ENCODE assay signal across 1 cellular context in the genomic region with DNA sequence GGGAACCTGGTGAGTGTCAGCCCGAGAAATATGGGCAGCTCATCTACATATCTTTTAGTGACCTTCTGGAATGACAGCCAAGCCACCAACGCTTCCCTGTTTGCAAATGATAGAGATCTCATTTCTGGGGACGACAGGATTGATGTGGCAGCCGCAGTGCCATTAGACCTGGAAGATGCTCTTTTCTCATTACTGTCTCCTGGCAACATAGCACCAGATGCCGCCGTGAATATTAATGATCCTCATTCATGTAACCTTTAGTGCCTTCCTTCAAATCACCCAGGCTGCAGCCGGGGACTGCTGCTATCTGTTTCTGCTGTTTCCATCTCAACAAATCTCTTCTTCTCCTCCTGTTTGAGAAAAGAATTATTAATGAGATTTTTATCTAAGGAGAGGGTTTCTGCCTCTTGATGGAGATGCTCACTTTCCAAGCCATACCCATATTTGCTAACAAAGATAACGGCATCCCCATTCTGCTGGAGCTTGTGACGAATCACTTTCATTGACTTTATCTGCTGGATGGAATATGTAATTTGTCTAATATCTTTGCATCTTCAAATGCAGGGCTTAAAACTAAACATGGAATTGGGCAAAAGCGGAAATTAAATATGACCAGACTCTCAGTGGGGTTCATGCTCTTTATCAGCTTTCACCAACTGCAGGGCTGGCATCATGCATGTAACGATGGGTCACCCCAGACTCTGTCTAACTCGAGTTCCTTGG.
TF ChIP-seq lines count a peak whose summit lies in the region.

No MANE protein-coding gene starts in this region.

TF ChIP-seq in SK-N-SH, 30 proteins besides CTCF, POLR2A, EP300 and RAD21 (continued from another document):
- TF ChIP-seq, protein P1, sequence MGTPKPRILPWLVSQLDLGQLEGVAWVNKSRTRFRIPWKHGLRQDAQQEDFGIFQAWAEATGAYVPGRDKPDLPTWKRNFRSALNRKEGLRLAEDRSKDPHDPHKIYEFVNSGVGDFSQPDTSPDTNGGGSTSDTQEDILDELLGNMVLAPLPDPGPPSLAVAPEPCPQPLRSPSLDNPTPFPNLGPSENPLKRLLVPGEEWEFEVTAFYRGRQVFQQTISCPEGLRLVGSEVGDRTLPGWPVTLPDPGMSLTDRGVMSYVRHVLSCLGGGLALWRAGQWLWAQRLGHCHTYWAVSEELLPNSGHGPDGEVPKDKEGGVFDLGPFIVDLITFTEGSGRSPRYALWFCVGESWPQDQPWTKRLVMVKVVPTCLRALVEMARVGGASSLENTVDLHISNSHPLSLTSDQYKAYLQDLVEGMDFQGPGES (IDR thresholded peaks at IDR 0.05; ENCODE audit: low read depth, low read length), result no peak
- TF ChIP-seq, protein P2, sequence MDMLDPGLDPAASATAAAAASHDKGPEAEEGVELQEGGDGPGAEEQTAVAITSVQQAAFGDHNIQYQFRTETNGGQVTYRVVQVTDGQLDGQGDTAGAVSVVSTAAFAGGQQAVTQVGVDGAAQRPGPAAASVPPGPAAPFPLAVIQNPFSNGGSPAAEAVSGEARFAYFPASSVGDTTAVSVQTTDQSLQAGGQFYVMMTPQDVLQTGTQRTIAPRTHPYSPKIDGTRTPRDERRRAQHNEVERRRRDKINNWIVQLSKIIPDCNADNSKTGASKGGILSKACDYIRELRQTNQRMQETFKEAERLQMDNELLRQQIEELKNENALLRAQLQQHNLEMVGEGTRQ (IDR thresholded peaks at IDR 0.05; ENCODE audit: borderline replicate concordance, low read depth, low read length), result no peak
- TF ChIP-seq MXI1 (IDR thresholded peaks at IDR 0.05; ENCODE audit: low read depth, low read length), result peak; percentile 39; the same call in 1 of the 2 replicates
- TF ChIP-seq, protein P3, sequence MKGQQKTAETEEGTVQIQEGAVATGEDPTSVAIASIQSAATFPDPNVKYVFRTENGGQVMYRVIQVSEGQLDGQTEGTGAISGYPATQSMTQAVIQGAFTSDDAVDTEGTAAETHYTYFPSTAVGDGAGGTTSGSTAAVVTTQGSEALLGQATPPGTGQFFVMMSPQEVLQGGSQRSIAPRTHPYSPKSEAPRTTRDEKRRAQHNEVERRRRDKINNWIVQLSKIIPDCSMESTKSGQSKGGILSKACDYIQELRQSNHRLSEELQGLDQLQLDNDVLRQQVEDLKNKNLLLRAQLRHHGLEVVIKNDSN (IDR thresholded peaks at IDR 0.05; ENCODE audit: borderline replicate concordance, low read depth), result no peak
- TF ChIP-seq SMC3 (IDR thresholded peaks at IDR 0.05; ENCODE audit: low read depth, low read length), result no peak
- TF ChIP-seq POLR2AphosphoS5 (IDR thresholded peaks at IDR 0.05; ENCODE audit: low read depth, low read length), result no peak
- no peak for TF ChIP-seq YY1 (IDR thresholded peaks at IDR 0.05; ENCODE audit: low read depth)
- TF ChIP-seq, protein P4, sequence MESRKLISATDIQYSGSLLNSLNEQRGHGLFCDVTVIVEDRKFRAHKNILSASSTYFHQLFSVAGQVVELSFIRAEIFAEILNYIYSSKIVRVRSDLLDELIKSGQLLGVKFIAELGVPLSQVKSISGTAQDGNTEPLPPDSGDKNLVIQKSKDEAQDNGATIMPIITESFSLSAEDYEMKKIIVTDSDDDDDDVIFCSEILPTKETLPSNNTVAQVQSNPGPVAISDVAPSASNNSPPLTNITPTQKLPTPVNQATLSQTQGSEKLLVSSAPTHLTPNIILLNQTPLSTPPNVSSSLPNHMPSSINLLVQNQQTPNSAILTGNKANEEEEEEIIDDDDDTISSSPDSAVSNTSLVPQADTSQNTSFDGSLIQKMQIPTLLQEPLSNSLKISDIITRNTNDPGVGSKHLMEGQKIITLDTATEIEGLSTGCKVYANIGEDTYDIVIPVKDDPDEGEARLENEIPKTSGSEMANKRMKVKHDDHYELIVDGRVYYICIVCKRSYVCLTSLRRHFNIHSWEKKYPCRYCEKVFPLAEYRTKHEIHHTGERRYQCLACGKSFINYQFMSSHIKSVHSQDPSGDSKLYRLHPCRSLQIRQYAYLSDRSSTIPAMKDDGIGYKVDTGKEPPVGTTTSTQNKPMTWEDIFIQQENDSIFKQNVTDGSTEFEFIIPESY (IDR thresholded peaks at IDR 0.05; ENCODE audit: borderline replicate concordance, low read depth), result no peak
- 0 out of 2 replicates have a peak, but pooled peaks have one; percentile 60 for TF ChIP-seq FOXJ3 (CRISPR knock-in tag; IDR thresholded peaks at IDR 0.05)
- no peak for TF ChIP-seq FOSL2 (IDR thresholded peaks at IDR 0.05; ENCODE audit: borderline replicate concordance, low read depth)
- no peak for TF ChIP-seq MEF2A (IDR thresholded peaks at IDR 0.05; ENCODE audit: borderline replicate concordance, low read depth)
